ENCODE assay signal across 1 cellular context in the genomic region with DNA sequence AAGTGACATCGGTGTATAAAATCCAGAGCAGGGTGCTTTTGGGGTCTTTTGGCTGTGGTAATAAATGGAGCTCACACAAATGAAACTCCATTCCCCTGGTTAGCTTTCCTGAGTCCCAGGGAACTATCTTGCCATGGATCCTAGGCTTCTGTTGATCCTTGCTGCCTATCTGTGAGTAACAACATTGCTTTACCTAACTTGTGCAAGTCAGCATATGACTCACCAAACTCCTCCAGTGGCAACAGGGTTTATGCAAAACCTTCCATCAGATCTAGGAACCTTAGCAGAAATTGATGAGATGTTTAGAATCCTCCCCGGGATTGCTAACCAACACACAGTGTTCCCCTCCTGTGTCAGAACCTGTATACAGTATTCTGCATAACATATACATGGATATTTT.
TF ChIP-seq lines count a peak whose summit lies in the region.

No MANE protein-coding gene starts in this region.

TF ChIP-seq in GM23338, 12 proteins besides CTCF, POLR2A, EP300 and RAD21 (continued from another document):
- no peak for TF ChIP-seq REST (IDR thresholded peaks at IDR 0.05; ENCODE audit: unreplicated experiment)
- TF ChIP-seq EZH2 (IDR thresholded peaks at IDR 0.05; ENCODE audit: low read depth, unreplicated experiment), result no peak
- no peak for TF ChIP-seq ETS1 (IDR thresholded peaks at IDR 0.05)
- TF ChIP-seq JUNB (IDR thresholded peaks at IDR 0.05; ENCODE audit: unreplicated experiment), result no peak
- no peak for TF ChIP-seq CREB1 (CRISPR knock-in tag; IDR thresholded peaks at IDR 0.05; ENCODE audit: low read depth)
- TF ChIP-seq ZNF114 (CRISPR knock-in tag; IDR thresholded peaks at IDR 0.05), result no peak
- no peak for TF ChIP-seq ZNF331 (CRISPR knock-in tag; IDR thresholded peaks at IDR 0.05; ENCODE audit: low read depth)
- no peak for TF ChIP-seq POLR2AphosphoS5 (IDR thresholded peaks at IDR 0.05; ENCODE audit: low read depth)
